In the genomic region with DNA sequence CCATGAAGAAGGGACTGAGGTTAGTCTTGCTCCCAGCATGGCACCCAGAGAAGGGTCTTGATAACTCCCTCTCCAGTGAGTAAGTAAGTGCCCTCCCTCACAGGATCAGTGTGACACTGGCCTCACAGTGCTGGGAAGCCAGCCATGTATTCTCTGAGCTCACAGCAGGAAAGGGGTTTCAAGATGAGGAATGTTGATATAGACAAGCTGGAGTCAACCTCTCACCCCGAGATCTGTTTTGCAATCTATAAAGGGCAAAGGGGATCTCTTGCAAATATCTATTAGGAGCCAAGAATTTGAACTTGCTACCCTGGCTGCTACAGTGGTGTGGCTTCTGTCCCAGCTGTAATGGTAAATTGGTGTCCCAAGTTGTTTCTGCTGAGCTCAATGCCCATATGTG, we compare ENCODE assay signal across 19 cellular contexts.
DNase-seq lines count a peak whose midpoint lies in the region; ATAC-seq and TF ChIP-seq lines count a peak whose summit lies in the region.
"Had no signal": no experiment of that assay in that cellular context is flagged by ENCODE, and none has a peak within 500 bp of the region (broad histone marks: within the 10 kb centered on the region; RNA-seq: fewer than 3 reads in every experiment).

No MANE protein-coding gene starts in this region.

- H3K36me3 Mint-ChIP-seq in naive thymus-derived CD8-positive, alpha-beta T cell, result no peaks in the 10 kb centered on the region
- H3K36me3 Mint-ChIP-seq in CD4-positive, alpha-beta T cell (ENCODE audit: low read depth), result no peaks in the 10 kb centered on the region
- H3K36me3 Mint-ChIP-seq: WTC11 had no signal

- TF ChIP-seq CTCF in PC-3 (conservative IDR thresholded peaks at IDR 0.05; ENCODE audit: low read depth, low read length) (no peak), fibroblast of mammary gland (conservative IDR thresholded peaks at IDR 0.05; ENCODE audit: control insufficient read depth, insufficient read depth, low read depth, low read length) (no peak), osteoblast (IDR thresholded peaks at IDR 0.05; ENCODE audit: extremely low read depth, low read depth, low read length) (no peak)
- TF ChIP-seq CTCF in CD4-positive, alpha-beta T cell (IDR thresholded peaks at IDR 0.05), result no peak

- H3K9me3 ChIP-seq in PC-3 (ENCODE audit: low read length), result no peaks in the 10 kb centered on the region
- H3K9me3 ChIP-seq in osteoblast (ENCODE audit: low read depth, low read length), result no peaks in the 10 kb centered on the region
- no peaks in the 10 kb centered on the region for H3K9me3 ChIP-seq in CD4-positive, alpha-beta T cell (ENCODE audit: control insufficient read depth, low read length)
- H3K9me3 ChIP-seq: ovary, vagina had no signal

- no peak overlapping the region for H2AFZ ChIP-seq in PC-3 (ENCODE audit: low read length)
- no peak overlapping the region for H2AFZ ChIP-seq in osteoblast (ENCODE audit: low read length)

- H3F3A ChIP-seq in PC-3 (ENCODE audit: low read length, unreplicated experiment), result no peaks in the 10 kb centered on the region

- H3K27me3 ChIP-seq in PC-3 (ENCODE audit: low read length), result no peaks in the 10 kb centered on the region
- no peaks in the 10 kb centered on the region for H3K27me3 ChIP-seq in osteoblast (ENCODE audit: insufficient read depth, low read length)
- no peaks in the 10 kb centered on the region for H3K27me3 ChIP-seq in CD4-positive, alpha-beta T cell (ENCODE audit: control insufficient read depth, insufficient read depth, low read length)
- H3K27me3 ChIP-seq: ovary, vagina had no signal

- H4K20me1 ChIP-seq in PC-3 (ENCODE audit: low read length) (no peaks in the 10 kb centered on the region), osteoblast (ENCODE audit: insufficient read depth, low read length) (no peaks in the 10 kb centered on the region)

- no TSS peak for BruUV-seq in PC-3 (replicated peaks; lab: Mats Ljungman, UMichigan)

- H3K9me2 ChIP-seq in PC-3 (replicated peaks; ENCODE audit: low read length), result no peaks in the 10 kb centered on the region

- H3K4me3 ChIP-seq in PC-3 (ENCODE audit: low read length) (no peak overlapping the region), fibroblast of mammary gland (ENCODE audit: control insufficient read depth, low read depth, low read length) (no peak overlapping the region), osteoblast (ENCODE audit: insufficient read depth, low read length) (no peak overlapping the region)
- H3K4me3 ChIP-seq: ovary, vagina had no signal

- H3K4me1 ChIP-seq in PC-3 (ENCODE audit: insufficient read depth, low read length) (peaks cover 26% of the 10 kb centered on the region), osteoblast (ENCODE audit: insufficient read depth, low read length) (peaks cover 26% of the 10 kb centered on the region)

- H3K36me3 ChIP-seq in PC-3 (ENCODE audit: low read depth, low read length) (no peaks in the 10 kb centered on the region), osteoblast (ENCODE audit: insufficient read depth, low read length) (no peaks in the 10 kb centered on the region)
- H3K36me3 ChIP-seq: ovary, vagina had no signal

- H3K4me1 Mint-ChIP-seq in naive thymus-derived CD8-positive, alpha-beta T cell, result peaks cover 0 to 1% (median 0%) of the 10 kb centered on the region in 4 donors
- no peaks in the 10 kb centered on the region for H3K4me1 Mint-ChIP-seq in CD4-positive, alpha-beta T cell (ENCODE audit: low read depth)
- H3K4me1 Mint-ChIP-seq: activated T-helper 17 cell treated with anti-CD3 and anti-CD28 coated beads, Interleukin-2, amount 50 U/mL, for 72 hours; B cell; WTC11 had no signal

- DNase-seq in Daoy (ENCODE audit: low read depth) (peak; percentile 60), PC-3 (peak; percentile 27), fibroblast of mammary gland (ENCODE audit: low read depth) (peak; percentile 85), osteoblast (ENCODE audit: insufficient read length, low spot score, missing footprints) (no peak), HuH-7.5 (ENCODE audit: low spot score) (no peak), NCI-H446 (lab: John Stamatoyannopoulos, UW) (no peak)
- no peak for DNase-seq in naive thymus-derived CD8-positive, alpha-beta T cell
- DNase-seq in CD4-positive, alpha-beta T cell, result no peak
- DNase-seq: activated CD8-positive, alpha-beta T cell treated with anti-CD3 and anti-CD28 coated beads, Interleukin-2, amount 10 ng/mL, durations not matched to agents 7 days and 5 days; amygdala; MV-4-11; NCI-H526; ovary; stimulated activated CD4-positive, alpha-beta T cell treated with anti-CD3 and anti-CD28 coated beads, Interleukin-15, amount 100 ng/mL, for 24 hours; SW 1271 had no signal

- H3K4me3 Mint-ChIP-seq in naive thymus-derived CD8-positive, alpha-beta T cell, result no peak overlapping the region
- H3K4me3 Mint-ChIP-seq in CD4-positive, alpha-beta T cell, result no peak overlapping the region
- H3K4me3 Mint-ChIP-seq: activated CD8-positive, alpha-beta T cell treated with anti-CD3 and anti-CD28 coated beads, Interleukin-2, amount 10 ng/mL, durations not matched to agents 7 days and 5 days; activated T-helper 17 cell treated with anti-CD3 and anti-CD28 coated beads, Interleukin-2, amount 50 U/mL, for 72 hours; B cell; WTC11 had no signal

- no peak for ATAC-seq in PC-3
- ATAC-seq in naive thymus-derived CD8-positive, alpha-beta T cell, result no peak
- no peak for ATAC-seq in CD4-positive, alpha-beta T cell (ENCODE audit: poor library complexity)
- ATAC-seq: activated CD8-positive, alpha-beta T cell treated with anti-CD3 and anti-CD28 coated beads, Interleukin-2, amount 10 ng/mL, durations not matched to agents 7 days and 5 days; activated T-helper 17 cell treated with anti-CD3 and anti-CD28 coated beads, Interleukin-2, amount 50 U/mL, for 72 hours; WTC11 had no signal

- no peak overlapping the region for H3K27ac Mint-ChIP-seq in naive thymus-derived CD8-positive, alpha-beta T cell
- H3K27ac Mint-ChIP-seq in CD4-positive, alpha-beta T cell, result no peak overlapping the region
- H3K27ac Mint-ChIP-seq: activated CD8-positive, alpha-beta T cell treated with anti-CD3 and anti-CD28 coated beads, Interleukin-2, amount 10 ng/mL, durations not matched to agents 7 days and 5 days; activated T-helper 17 cell treated with anti-CD3 and anti-CD28 coated beads, Interleukin-2, amount 50 U/mL, for 72 hours; B cell; WTC11 had no signal

- CTCF ChIA-PET in PC-3 (lab: Charles Lee), result no interaction called here
- CTCF ChIA-PET in CD4-positive, alpha-beta T cell (lab: Charles Lee), result interaction anchor here (0.9 kb wide), 1 partner anchor 89 kb away, joined by 3 read pairs; no protein-coding TSS in a partner anchor

- peaks cover 0 to 15% (median 0%) of the 10 kb centered on the region in 9 donors for H3K9me3 Mint-ChIP-seq in naive thymus-derived CD8-positive, alpha-beta T cell
- H3K9me3 Mint-ChIP-seq in CD4-positive, alpha-beta T cell, result no peaks in the 10 kb centered on the region
- H3K9me3 Mint-ChIP-seq: activated T-helper 17 cell treated with anti-CD3 and anti-CD28 coated beads, Interleukin-2, amount 50 U/mL, for 72 hours had no signal

- POLR2A ChIA-PET in PC-3 (lab: Charles Lee; ENCODE audit: unreplicated experiment), result no interaction called here
- POLR2A ChIA-PET in naive thymus-derived CD8-positive, alpha-beta T cell (lab: Charles Lee), result no interaction called here
- POLR2A ChIA-PET in CD4-positive, alpha-beta T cell (lab: Charles Lee), result no interaction called here

- no peak overlapping the region for H3K9ac ChIP-seq in PC-3 (ENCODE audit: low read length)

- intact Hi-C loops in PC-3 (cut with micrococcal nuclease), result no loop called here
- intact Hi-C loops in CD4-positive, alpha-beta T cell (cut with DNase I, micrococcal nuclease), result no loop called here

- H3K4me2 ChIP-seq in PC-3 (ENCODE audit: low read length), result no peak overlapping the region
- H3K4me2 ChIP-seq in osteoblast (ENCODE audit: insufficient read depth, low read length), result peak overlapping the region; percentile 26

- H3K79me2 ChIP-seq in PC-3 (ENCODE audit: low read length) (no peaks in the 10 kb centered on the region), osteoblast (ENCODE audit: insufficient read depth, low read length) (no peaks in the 10 kb centered on the region)

- peaks cover 2 to 15% (median 8%) of the 10 kb centered on the region in 5 donors for H3K27me3 Mint-ChIP-seq in naive thymus-derived CD8-positive, alpha-beta T cell
- peaks cover 4% of the 10 kb centered on the region for H3K27me3 Mint-ChIP-seq in CD4-positive, alpha-beta T cell
- H3K27me3 Mint-ChIP-seq: activated T-helper 17 cell treated with anti-CD3 and anti-CD28 coated beads, Interleukin-2, amount 50 U/mL, for 72 hours had no signal

- H3K27ac ChIP-seq in PC-3 (ENCODE audit: low read length), result peak overlapping the region; percentile 87; the same call in 1 of the 2 replicates
- H3K27ac ChIP-seq in osteoblast (ENCODE audit: low read depth, low read length), result peak overlapping the region; percentile 79
- H3K27ac ChIP-seq in CD4-positive, alpha-beta T cell (ENCODE audit: low read depth, low read length), result no peak overlapping the region
- H3K27ac ChIP-seq: ovary, vagina had no signal

Comparison
In these comparisons a context has a peak if more than half of its experiments do, and no peak if none do; other contexts are left out.
1. DNase-seq: peak in Daoy (single experiment), PC-3 (single experiment) and fibroblast of mammary gland (single experiment); none in osteoblast (single experiment), naive thymus-derived CD8-positive, alpha-beta T cell (0 of 10), CD4-positive, alpha-beta T cell (0 of 10), HuH-7.5 (single experiment) and NCI-H446 (0 of 2).